In genomic region chr17:7177954-7178477, GRCh38 we compare ENCODE assay signal across 8 cellular contexts. TPM values are rescaled to one million over a fixed set of nuclear protein-coding genes. Genes with fewer than 3 reads are reported as not detected.
DNase-seq lines count a peak whose midpoint lies in the region; ATAC-seq and TF ChIP-seq lines count a peak whose summit lies in the region.

No MANE protein-coding gene starts in this region.

- H3K27ac Mint-ChIP-seq in T-helper 1 cell treated with Interleukin-12 subunit alpha and Interleukin-12 subunit beta and Interleukin-4 antibody, amounts not matched to agents 30 μg/mL and 1 μg/mL, for 36 hours: no peak overlapping the region

- H3K4me1 ChIP-seq in transverse colon: peaks cover 3 to 15% (median 14%) of the 10 kb centered on the region in 4 donors

- H3K4me3 Mint-ChIP-seq in T-helper 1 cell treated with Interleukin-12 subunit alpha and Interleukin-12 subunit beta and Interleukin-4 antibody, amounts not matched to agents 30 μg/mL and 1 μg/mL, for 36 hours: peak overlapping the region; percentile 61

- H3K4me1 Mint-ChIP-seq in T-helper 1 cell treated with Interleukin-12 subunit alpha and Interleukin-12 subunit beta and Interleukin-4 antibody, amounts not matched to agents 30 μg/mL and 1 μg/mL, for 36 hours (ENCODE audit: low read depth): peaks cover 14% of the 10 kb centered on the region

- DNase-seq in T-helper 1 cell: no peak
- peak; percentile 38 to 65 for DNase-seq in SHP77 (lab: John Stamatoyannopoulos, UW)
- peak; percentile 84 for DNase-seq in retina
- DNase-seq in NCI-H774 (lab: John Stamatoyannopoulos, UW): no peak
- no peak for DNase-seq in transverse colon
- no peak for DNase-seq in AG08395 (ENCODE audit: low spot score)

- intact Hi-C loops in transverse colon (cut with DNase I; ENCODE audit: low total_unique reads): no loop called here

- H3K36me3 ChIP-seq in transverse colon: no peaks in the 10 kb centered on the region

- peaks cover 16% of the 10 kb centered on the region for H3K27me3 ChIP-seq in transverse colon

- H3K27ac ChIP-seq in transverse colon: no peak overlapping the region

- WGBS in transverse colon (ENCODE audit: low coverage in 1 of 2), 2 donors: 5% methylated on average over 18 of the region's 18 CpGs; no CpG with 5 or more reads in 1 of the 2 donors

- H3K4me3 ChIP-seq in transverse colon: peak overlapping the region in 2 of 4 donors; percentile 27 to 38

- TF ChIP-seq CTCF in transverse colon (IDR thresholded peaks at IDR 0.05): no peak

- in situ Hi-C loops in transverse colon (cut with MboI; ENCODE audit: low pct_ligation_motif_present in 1 of 4, low pct_unique_long_range_greater_than_20kb in 1 of 4, low sequenced_read_pairs in 3 of 4): no loop called here

- H3K9me3 ChIP-seq in transverse colon: no peaks in the 10 kb centered on the region

- H3K27me3 Mint-ChIP-seq in T-helper 1 cell treated with Interleukin-12 subunit alpha and Interleukin-12 subunit beta and Interleukin-4 antibody, amounts not matched to agents 30 μg/mL and 1 μg/mL, for 36 hours (ENCODE audit: low read depth): peaks cover 13% of the 10 kb centered on the region

- ATAC-seq in esophagus mucosa: peak; percentile 9

- H3K36me3 Mint-ChIP-seq in T-helper 1 cell treated with Interleukin-12 subunit alpha and Interleukin-12 subunit beta and Interleukin-4 antibody, amounts not matched to agents 30 μg/mL and 1 μg/mL, for 36 hours (ENCODE audit: low read depth): no peaks in the 10 kb centered on the region

- no peaks in the 10 kb centered on the region for H3K9me3 Mint-ChIP-seq in T-helper 1 cell treated with Interleukin-12 subunit alpha and Interleukin-12 subunit beta and Interleukin-4 antibody, amounts not matched to agents 30 μg/mL and 1 μg/mL, for 36 hours

- TF ChIP-seq EP300 in transverse colon (IDR thresholded peaks at IDR 0.05; ENCODE audit: low read depth): no peak

- no peak for TF ChIP-seq POLR2A in transverse colon (IDR thresholded peaks at IDR 0.05)

RNA-seq across cellular contexts. Expression of gene ASGR1, which starts 1.2 kb away (rescaled TPM):
- total RNA-seq in esophagus mucosa: 1.00 TPM
- under 1 TPM in 2 of 4 donors, not detected in 2; 0.48 to 0.82 TPM for total RNA-seq in transverse colon

RNA-seq across cellular contexts. Expression of gene DLG4, which starts 41.6 kb away (rescaled TPM):
- total RNA-seq in esophagus mucosa: 3.1 TPM
- total RNA-seq in transverse colon: 10 to 100 TPM in 1 of 4 donors, 1 to 10 TPM in 3; 2.4 to 15.7 (median 6.1) TPM

RNA-seq across cellular contexts. Expression of gene ACADVL, which starts 41.7 kb away (rescaled TPM):
- 311 TPM for total RNA-seq in esophagus mucosa
- 1,000 to 10,000 TPM in 3 of 4 donors, 100 to 1,000 TPM in 1; 877 to 3,047 (median 1,981) TPM for total RNA-seq in transverse colon

RNA-seq across cellular contexts. Expression of gene DVL2, which starts 56.3 kb away (rescaled TPM):
- total RNA-seq in esophagus mucosa (32.7 TPM), transverse colon (100 to 1,000 TPM in 2 of 4 donors, 10 to 100 TPM in 2; 35.9 to 182 (median 69.2) TPM)

Comparison
In these comparisons a context has a peak if more than half of its experiments do, and no peak if none do; other contexts are left out.
1. DNase-seq: peak in SHP77 (2 of 2) and retina (single experiment); none in T-helper 1 cell (0 of 5), NCI-H774 (single experiment), transverse colon (single experiment) and AG08395 (single experiment).